Comparison of ENCODE assay signal across 19 cellular contexts in genomic region chr14:105505101-105505500, GRCh38. TPM values are rescaled to one million over a fixed set of nuclear protein-coding genes. Genes with fewer than 3 reads are reported as not detected.
DNase-seq lines count a peak whose midpoint lies in the region; ATAC-seq and TF ChIP-seq lines count a peak whose summit lies in the region.
"Had no signal": no experiment of that assay in that cellular context is flagged by ENCODE, and none has a peak within 500 bp of the region (broad histone marks: within the 10 kb centered on the region; RNA-seq: fewer than 3 reads in every experiment).

No MANE protein-coding gene starts in this region.

- TF ChIP-seq CTCF in left ventricle myocardium inferior (IDR thresholded peaks at IDR 0.05; ENCODE audit: borderline replicate concordance): no peak
- no peak for TF ChIP-seq CTCF in chondrocyte (IDR thresholded peaks at IDR 0.05)
- TF ChIP-seq CTCF in neural crest cell (conservative IDR thresholded peaks at IDR 0.05): no peak

- no peaks in the 10 kb centered on the region for H3K36me3 Mint-ChIP-seq in chondrocyte (ENCODE audit: low read depth)
- H3K36me3 Mint-ChIP-seq in neural crest cell (ENCODE audit: low read depth): no peaks in the 10 kb centered on the region
- H3K36me3 Mint-ChIP-seq: CD4-positive, CD25-positive, alpha-beta regulatory T cell had no signal

- no peak overlapping the region for H3K4me3 ChIP-seq in left ventricle myocardium inferior
- H3K4me3 ChIP-seq: SJCRH30 had no signal

- peaks cover 30% of the 10 kb centered on the region for H3K27me3 ChIP-seq in left ventricle myocardium inferior (ENCODE audit: low read depth)

- no peaks in the 10 kb centered on the region for H3K9me3 Mint-ChIP-seq in chondrocyte (ENCODE audit: low read depth)
- no peaks in the 10 kb centered on the region for H3K9me3 Mint-ChIP-seq in neural crest cell

- DNase-seq in Right ventricle myocardium superior: peak; percentile 33
- DNase-seq in left ventricle myocardium inferior: no peak
- DNase-seq in chondrocyte (ENCODE audit: low spot score): peak; percentile 91
- DNase-seq in neural crest cell (ENCODE audit: low read depth, low spot score): no peak
- no peak for DNase-seq in NK-92 treated with Interleukin-12 subunit alpha and Interleukin-12 subunit beta, amount 100 ng/mL, for 24 hours (lab: John Stamatoyannopoulos, UW)
- DNase-seq: Caco-2; CD4-positive, CD25-positive, alpha-beta regulatory T cell; HCEC 1CT; MV-4-11; NCI-H1417; NCI-H1930; NCI-H2171; NCI-H446; NCI-H69 had no signal

- H3K9me3 ChIP-seq in left ventricle myocardium inferior (replicated peaks): no peaks in the 10 kb centered on the region
- H3K9me3 ChIP-seq: Caco-2, SJCRH30 had no signal

- H3K4me3 Mint-ChIP-seq in chondrocyte (ENCODE audit: unreplicated experiment) (no peak overlapping the region), neural crest cell (peak overlapping the region; percentile 31)
- H3K4me3 Mint-ChIP-seq: CD4-positive, CD25-positive, alpha-beta regulatory T cell had no signal

- H3K27ac ChIP-seq in left ventricle myocardium inferior (replicated peaks): no peak overlapping the region
- H3K27ac ChIP-seq: HL-60, SJCRH30 had no signal

- H3K4me1 Mint-ChIP-seq in chondrocyte (ENCODE audit: low read depth) (no peaks in the 10 kb centered on the region), neural crest cell (peaks cover 16% of the 10 kb centered on the region)
- H3K4me1 Mint-ChIP-seq: CD4-positive, CD25-positive, alpha-beta regulatory T cell had no signal

- H3K27me3 Mint-ChIP-seq in chondrocyte (ENCODE audit: low read depth) (peaks cover 8% of the 10 kb centered on the region), neural crest cell (ENCODE audit: low read depth) (peaks cover 29% of the 10 kb centered on the region)

- no peaks in the 10 kb centered on the region for H3K36me3 ChIP-seq in left ventricle myocardium inferior
- H3K36me3 ChIP-seq: SJCRH30 had no signal

- H3K27ac Mint-ChIP-seq in chondrocyte (ENCODE audit: unreplicated experiment) (no peak overlapping the region), neural crest cell (ENCODE audit: unreplicated experiment) (no peak overlapping the region)

- ATAC-seq in Right ventricle myocardium superior (ENCODE audit: poor library complexity): no peak
- no peak for ATAC-seq in HG03196 (IDR thresholded peaks at IDR 0.05; ENCODE audit: unreplicated experiment)
- ATAC-seq in GM18873 (IDR thresholded peaks at IDR 0.05; ENCODE audit: low FRiP score, unreplicated experiment): no peak

- H3K4me1 ChIP-seq in left ventricle myocardium inferior: no peaks in the 10 kb centered on the region
- H3K4me1 ChIP-seq: Caco-2 had no signal

- intact Hi-C loops in Right ventricle myocardium superior (cut with DNase I): no loop called here
- intact Hi-C loops in left ventricle myocardium inferior (cut with micrococcal nuclease): no loop called here

RNA-seq across cellular contexts. Expression of gene TEDC1, which starts 14.1 kb away (rescaled TPM):
- total RNA-seq in Right ventricle myocardium superior (6.2 TPM), left ventricle myocardium inferior (4.0 TPM), chondrocyte (12.9 to 15.5 TPM (median 14.3 TPM) in 3 replicates), neural crest cell (39.6 and 44.9 TPM in 2 replicates)

RNA-seq across cellular contexts. Expression of gene CRIP1, which starts 18.4 kb away (rescaled TPM):
- total RNA-seq in Right ventricle myocardium superior (71.8 TPM), left ventricle myocardium inferior (65.9 TPM), chondrocyte (38.7 to 181 TPM (median 174 TPM) in 3 replicates), neural crest cell (3.2 and 4.8 TPM in 2 replicates)

RNA-seq across cellular contexts. Expression of gene TMEM121, which starts 21.3 kb away (rescaled TPM):
- total RNA-seq in Right ventricle myocardium superior (3.1 TPM), left ventricle myocardium inferior (2.1 TPM), chondrocyte (4.4 to 8.9 TPM (median 6.0 TPM) in 3 replicates), neural crest cell (12.3 and 13.9 TPM in 2 replicates)
- total RNA-seq: Caco-2 had no signal

RNA-seq across cellular contexts. Expression of gene CRIP2, which starts 30.5 kb away (rescaled TPM):
- total RNA-seq in Right ventricle myocardium superior (1,011 TPM), left ventricle myocardium inferior (1,068 TPM), chondrocyte (166 to 264 TPM (median 247 TPM) in 3 replicates), neural crest cell (38.3 and 39.3 TPM in 2 replicates)
- total RNA-seq: OCI-LY7 had no signal

Comparison
In these comparisons a context has a peak if more than half of its experiments do, and no peak if none do; other contexts are left out.
1. DNase-seq: peak in Right ventricle myocardium superior (single experiment) and chondrocyte (single experiment); none in left ventricle myocardium inferior (single experiment), neural crest cell (single experiment) and NK-92 treated with Interleukin-12 subunit alpha and Interleukin-12 subunit beta, amount 100 ng/mL, for 24 hours (single experiment).